In the genomic region with DNA sequence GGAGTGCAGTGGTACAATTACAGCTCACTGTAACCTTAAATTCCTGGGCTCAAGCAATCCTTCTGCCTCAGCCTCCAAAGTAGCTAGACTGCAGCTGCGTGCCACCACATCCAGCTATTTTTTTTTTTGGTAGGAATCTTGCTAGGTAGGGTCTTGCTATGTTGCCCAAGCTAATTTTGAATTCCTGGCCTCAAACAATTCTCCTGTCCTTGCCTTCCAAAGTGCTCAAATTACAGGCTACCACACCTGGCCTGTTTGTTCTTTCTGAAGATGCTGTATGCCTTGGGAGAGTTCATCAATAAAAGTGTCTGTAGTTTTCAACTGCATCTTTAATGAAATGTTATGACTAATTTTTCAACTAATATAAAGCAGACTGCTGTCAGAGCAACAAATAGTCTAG, we compare ENCODE assay signal across 8 cellular contexts. TPM values are rescaled to one million over a fixed set of nuclear protein-coding genes. Genes with fewer than 3 reads are reported as not detected.
DNase-seq lines count a peak whose midpoint lies in the region; ATAC-seq and TF ChIP-seq lines count a peak whose summit lies in the region.

No MANE protein-coding gene starts in this region.

- no peaks in the 10 kb centered on the region for H3K27me3 ChIP-seq in CD4-positive, CD25-positive, alpha-beta regulatory T cell (ENCODE audit: control insufficient read depth, insufficient read depth, low read length)

- CTCF ChIA-PET in GM10248 (lab: Yijun Ruan, JAX) = interaction anchor here (1.0 to 1.7 kb wide), 5 partner anchors 10 to 34 kb away, joined by 3 to 6 read pairs (median 4); no protein-coding TSS in a partner anchor

- H3K4me3 Mint-ChIP-seq in CD4-positive, CD25-positive, alpha-beta regulatory T cell = peak overlapping the region; percentile 87 to 91 (median 89)
- peak overlapping the region in 4 of 5 experiments; percentile 45 to 85 (median 75) for H3K4me3 Mint-ChIP-seq in brain
- H3K4me3 Mint-ChIP-seq in natural killer cell = peak overlapping the region; percentile 98

- peaks cover 0 to 2% of the 10 kb centered on the region in 2 experiments for H3K9me3 ChIP-seq in CD4-positive, CD25-positive, alpha-beta regulatory T cell (ENCODE audit: control insufficient read depth in 2 of 2, low read length in 2 of 2)

- DNase-seq in CD4-positive, CD25-positive, alpha-beta regulatory T cell = peak in 1 of 3 donors; percentile 20
- DNase-seq in natural killer cell (no peak), HPDE6-E6E7 (ENCODE audit: extremely low spot score) (no peak), GM03348 (ENCODE audit: low spot score) (no peak), GM10248 (ENCODE audit: extremely low spot score) (no peak)
- DNase-seq in stimulated activated CD4-positive, alpha-beta T cell treated with anti-CD3 and anti-CD28 coated beads, Interleukin-4, amount 100 ng/mL, for 4 hours = no peak

- H3K4me3 ChIP-seq in CD4-positive, CD25-positive, alpha-beta regulatory T cell (ENCODE audit: low read depth, low read length) = peak overlapping the region; percentile 97

- H3K4me1 Mint-ChIP-seq in CD4-positive, CD25-positive, alpha-beta regulatory T cell = peaks cover 34 to 61% (median 47%) of the 10 kb centered on the region in 4 donors
- peaks cover 7% of the 10 kb centered on the region for H3K4me1 Mint-ChIP-seq in brain
- peaks cover 54 to 55% of the 10 kb centered on the region in 2 donors for H3K4me1 Mint-ChIP-seq in natural killer cell

- POLR2A ChIA-PET in GM10248 (lab: Yijun Ruan, JAX) = no interaction called here

- ATAC-seq in CD4-positive, CD25-positive, alpha-beta regulatory T cell (ENCODE audit: low read depth in 2 of 2) = no peak
- ATAC-seq in HG03469 (IDR thresholded peaks at IDR 0.05; ENCODE audit: unreplicated experiment) = peak; percentile 2
- ATAC-seq in natural killer cell = peak in 2 of 3 donors; percentile 27 to 29

- H3K4me1 ChIP-seq in CD4-positive, CD25-positive, alpha-beta regulatory T cell (ENCODE audit: control insufficient read depth, insufficient read depth, low read length, poor library complexity, severe bottlenecking) = peaks cover 39% of the 10 kb centered on the region

- intact Hi-C loops in natural killer cell (cut with micrococcal nuclease) = no loop called here

- peaks cover 22% of the 10 kb centered on the region for H3K36me3 ChIP-seq in CD4-positive, CD25-positive, alpha-beta regulatory T cell (ENCODE audit: control insufficient read depth, insufficient read depth, low read length)

- H3K27me3 Mint-ChIP-seq in CD4-positive, CD25-positive, alpha-beta regulatory T cell = no peaks in the 10 kb centered on the region
- peaks cover 4% of the 10 kb centered on the region for H3K27me3 Mint-ChIP-seq in brain
- no peaks in the 10 kb centered on the region for H3K27me3 Mint-ChIP-seq in natural killer cell (ENCODE audit: low read depth in 2 of 2)

- peak overlapping the region; percentile 89 to 98 (median 95) for H3K27ac Mint-ChIP-seq in CD4-positive, CD25-positive, alpha-beta regulatory T cell
- H3K27ac Mint-ChIP-seq in brain = peak overlapping the region in 1 of 5 experiments; percentile 49
- peak overlapping the region; percentile 90 to 92 for H3K27ac Mint-ChIP-seq in natural killer cell

- peaks cover 0 to 27% (median 16%) of the 10 kb centered on the region in 7 donors for H3K9me3 Mint-ChIP-seq in CD4-positive, CD25-positive, alpha-beta regulatory T cell
- H3K9me3 Mint-ChIP-seq in brain = peaks cover 12 to 31% (median 15%) of the 10 kb centered on the region in 5 experiments
- H3K9me3 Mint-ChIP-seq in natural killer cell = peaks cover 1 to 5% of the 10 kb centered on the region in 2 donors

- H3K36me3 Mint-ChIP-seq in CD4-positive, CD25-positive, alpha-beta regulatory T cell = peaks cover 49% of the 10 kb centered on the region
- H3K36me3 Mint-ChIP-seq in brain (no peaks in the 10 kb centered on the region), natural killer cell (peaks cover 33% of the 10 kb centered on the region)

- peak overlapping the region; percentile 89 for H3K27ac ChIP-seq in CD4-positive, CD25-positive, alpha-beta regulatory T cell (ENCODE audit: insufficient read depth, low read length, poor library complexity, severe bottlenecking)

- TF ChIP-seq CTCF in brain (conservative IDR thresholded peaks at IDR 0.05) (no peak), natural killer cell (IDR thresholded peaks at IDR 0.05) (no peak), GM10248 (IDR thresholded peaks at IDR 0.05; ENCODE audit: control extremely low read depth, extremely low read depth, low read depth, missing control alignments) (no peak)

RNA-seq across cellular contexts. Expression of gene SAMD9, which starts 0.5 kb away (rescaled TPM):
- 42.4 TPM for total RNA-seq in CD4-positive, CD25-positive, alpha-beta regulatory T cell
- polyA plus RNA-seq in CD4-positive, CD25-positive, alpha-beta regulatory T cell = 10 to 100 TPM; 27.6 to 34.4 (median 29.0) TPM
- polyA plus RNA-seq in brain (ENCODE audit: insufficient read depth, low read depth, low replicate concordance) = 0.14 TPM
- 10 to 100 TPM; 52.3 to 70.0 (median 56.9) TPM for total RNA-seq in natural killer cell

RNA-seq across cellular contexts. Expression of gene SAMD9L, which starts 30.9 kb away (rescaled TPM):
- total RNA-seq in CD4-positive, CD25-positive, alpha-beta regulatory T cell = 46.3 TPM
- polyA plus RNA-seq in CD4-positive, CD25-positive, alpha-beta regulatory T cell = 10 to 100 TPM; 29.8 to 53.5 (median 43.3) TPM
- 0.75 TPM for polyA plus RNA-seq in brain (ENCODE audit: insufficient read depth, low read depth, low replicate concordance)
- 10 to 100 TPM; 49.2 to 62.4 (median 49.9) TPM for total RNA-seq in natural killer cell

Comparison
In these comparisons a context has a peak if more than half of its experiments do, and no peak if none do; other contexts are left out.
1. ATAC-seq: peak in HG03469 (single experiment) and natural killer cell (2 of 3); none in CD4-positive, CD25-positive, alpha-beta regulatory T cell (0 of 2).
2. Peak in every context shown above with its lines, with median percentiles within 50 percentile points of each other: H3K4me3 Mint-ChIP-seq.